25 cellular contexts compared by ENCODE assay signal in the genomic region with DNA sequence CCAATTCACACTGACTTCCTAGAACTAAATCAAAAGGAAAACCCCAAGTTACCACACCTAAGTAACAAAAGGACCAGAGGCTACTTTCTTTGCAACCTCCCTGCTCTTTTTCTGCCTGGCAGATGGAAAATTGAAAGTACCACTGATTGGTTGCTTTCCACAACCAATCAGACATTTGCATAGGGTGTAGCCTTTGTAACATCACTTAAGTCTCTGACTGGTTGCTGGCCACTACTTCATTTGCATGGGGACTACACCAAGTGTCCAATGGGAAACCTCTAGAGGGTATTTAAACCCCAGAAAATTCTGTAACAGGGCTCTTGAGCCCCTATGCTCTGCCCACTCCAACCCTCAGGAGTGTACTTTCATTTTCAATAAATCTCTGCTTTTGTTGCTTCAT.
DNase-seq lines count a peak whose midpoint lies in the region; ATAC-seq, FAIRE-seq and TF ChIP-seq lines count a peak whose summit lies in the region.
"Had no signal": no experiment of that assay in that cellular context is flagged by ENCODE, and none has a peak within 500 bp of the region (broad histone marks: within the 10 kb centered on the region; RNA-seq: fewer than 3 reads in every experiment).

No MANE protein-coding gene starts in this region.

- intact Hi-C loops in natural killer cell (cut with micrococcal nuclease), result no loop called here

- H3K27ac ChIP-seq in DND-41 (ENCODE audit: low read length), result no peak overlapping the region
- no peak overlapping the region for H3K27ac ChIP-seq in brain microvascular endothelial cell
- H3K27ac ChIP-seq: dorsolateral prefrontal cortex, neutrophil, RWPE1, SK-N-MC, thoracic aorta had no signal

- no peaks in the 10 kb centered on the region for H3K36me3 Mint-ChIP-seq in natural killer cell
- no peaks in the 10 kb centered on the region for H3K36me3 Mint-ChIP-seq in stimulated activated effector memory CD8-positive, alpha-beta T cell treated with anti-CD3 and anti-CD28 coated beads, Interleukin-12 subunit alpha, Interleukin-12 subunit beta, amount 100 ng/mL, for 72 hours
- H3K36me3 Mint-ChIP-seq in stimulated activated memory B cell treated with anti-CD40 and anti-IgM and Interleukin-4, amounts not matched to agents 10 μg/mL and 1 μg/mL and 100 μg/mL, for 72 hours, result peaks cover 5% of the 10 kb centered on the region

- H3K27me3 Mint-ChIP-seq in natural killer cell (ENCODE audit: low read depth in 2 of 2), result no peaks in the 10 kb centered on the region
- no peaks in the 10 kb centered on the region for H3K27me3 Mint-ChIP-seq in stimulated activated memory B cell treated with anti-CD40 and anti-IgM and Interleukin-4, amounts not matched to agents 10 μg/mL and 1 μg/mL and 100 μg/mL, for 72 hours

- H3K79me2 ChIP-seq in DND-41 (ENCODE audit: insufficient read depth, low read length), result no peaks in the 10 kb centered on the region

- no peak for TF ChIP-seq POLR2A in NB4 (IDR thresholded peaks at IDR 0.05; ENCODE audit: extremely low read depth, insufficient read length)

- peaks cover 21 to 32% of the 10 kb centered on the region in 2 donors for H3K4me1 Mint-ChIP-seq in natural killer cell
- peaks cover 12% of the 10 kb centered on the region for H3K4me1 Mint-ChIP-seq in stimulated activated effector memory CD8-positive, alpha-beta T cell treated with anti-CD3 and anti-CD28 coated beads, Interleukin-12 subunit alpha, Interleukin-12 subunit beta, amount 100 ng/mL, for 72 hours
- H3K4me1 Mint-ChIP-seq in stimulated activated memory B cell treated with anti-CD40 and anti-IgM and Interleukin-4, amounts not matched to agents 10 μg/mL and 1 μg/mL and 100 μg/mL, for 72 hours, result no peaks in the 10 kb centered on the region

- H4K20me1 ChIP-seq in DND-41 (ENCODE audit: insufficient read depth, low read length), result no peaks in the 10 kb centered on the region

- no peaks in the 10 kb centered on the region for H3K9me3 ChIP-seq in DND-41 (ENCODE audit: insufficient read depth, low read length, severe bottlenecking)
- H3K9me3 ChIP-seq: neutrophil, thoracic aorta had no signal

- no peak overlapping the region for H3K4me2 ChIP-seq in DND-41 (ENCODE audit: insufficient read depth, low read length)
- H3K4me2 ChIP-seq: smooth muscle cell had no signal

- DNase-seq in DND-41, result no peak
- DNase-seq in NB4 (ENCODE audit: low read depth), result peak; percentile 2
- DNase-seq in choroid plexus epithelial cell (ENCODE audit: low read depth), result peak; percentile 29
- no peak for DNase-seq in natural killer cell
- no peak for DNase-seq in brain microvascular endothelial cell
- no peak for DNase-seq in stimulated activated effector memory CD8-positive, alpha-beta T cell treated with anti-CD3 and anti-CD28 coated beads, Interleukin-12 subunit alpha, Interleukin-12 subunit beta, amount 100 ng/mL, for 72 hours (ENCODE audit: low spot score in 2 of 2)
- no peak for DNase-seq in GM19239 (ENCODE audit: insufficient read length, low spot score)
- DNase-seq: activated CD4-positive, alpha-beta T cell treated with anti-CD3 and anti-CD28 coated beads for 1 hour; activated naive CD4-positive, alpha-beta T cell treated with anti-CD3 and anti-CD28 coated beads for 36 hours; activated T-cell treated with anti-CD3 and anti-CD28 coated beads, Interleukin-2, amount 50 U/mL, for 1 hour; AML-193; dorsolateral prefrontal cortex; erythroblast; GOT3; NCI-H1417 treated with DMSO at 0.1 percent for 48 hours; NCI-H524 treated with DMSO at 0.1 percent for 48 hours; stimulated activated CD4-positive, alpha-beta T cell treated with anti-CD3 and anti-CD28 coated beads, Interleukin-2, amount 100 ng/mL, for 48 hours; stimulated activated naive CD4-positive, alpha-beta T cell treated with Interleukin-2 at 50 U/mL for 16 hours had no signal

- H3K27me3 ChIP-seq in DND-41 (ENCODE audit: insufficient read depth, low read length, poor library complexity) (no peaks in the 10 kb centered on the region), brain microvascular endothelial cell (replicated peaks) (no peaks in the 10 kb centered on the region)
- H3K27me3 ChIP-seq: dorsolateral prefrontal cortex, neutrophil had no signal

- no peak overlapping the region for H3K9ac ChIP-seq in DND-41 (ENCODE audit: low read depth, low read length)

- in situ Hi-C loops in brain microvascular endothelial cell (cut with HindIII; ENCODE audit: low pct_ligation_motif_present, low sequenced_read_pairs), result no loop called here

- H3K27ac Mint-ChIP-seq in natural killer cell, result peak overlapping the region; percentile 63 to 70
- H3K27ac Mint-ChIP-seq in stimulated activated effector memory CD8-positive, alpha-beta T cell treated with anti-CD3 and anti-CD28 coated beads, Interleukin-12 subunit alpha, Interleukin-12 subunit beta, amount 100 ng/mL, for 72 hours, result no peak overlapping the region
- no peak overlapping the region for H3K27ac Mint-ChIP-seq in stimulated activated memory B cell treated with anti-CD40 and anti-IgM and Interleukin-4, amounts not matched to agents 10 μg/mL and 1 μg/mL and 100 μg/mL, for 72 hours
- H3K27ac Mint-ChIP-seq: activated naive CD4-positive, alpha-beta T cell treated with anti-CD3 and anti-CD28 coated beads for 36 hours had no signal

- H3K4me3 Mint-ChIP-seq in natural killer cell, result no peak overlapping the region
- H3K4me3 Mint-ChIP-seq in stimulated activated effector memory CD8-positive, alpha-beta T cell treated with anti-CD3 and anti-CD28 coated beads, Interleukin-12 subunit alpha, Interleukin-12 subunit beta, amount 100 ng/mL, for 72 hours, result no peak overlapping the region
- no peak overlapping the region for H3K4me3 Mint-ChIP-seq in stimulated activated memory B cell treated with anti-CD40 and anti-IgM and Interleukin-4, amounts not matched to agents 10 μg/mL and 1 μg/mL and 100 μg/mL, for 72 hours
- H3K4me3 Mint-ChIP-seq: activated naive CD4-positive, alpha-beta T cell treated with anti-CD3 and anti-CD28 coated beads for 36 hours had no signal

- TF ChIP-seq CTCF in DND-41 (IDR thresholded peaks at IDR 0.05; ENCODE audit: borderline replicate concordance, extremely low read depth, low read length, poor library complexity, severe bottlenecking), result no peak
- no peak for TF ChIP-seq CTCF in NB4 (IDR thresholded peaks at IDR 0.05; ENCODE audit: low read depth, low read length)
- no peak for TF ChIP-seq CTCF in choroid plexus epithelial cell (conservative IDR thresholded peaks at IDR 0.05; ENCODE audit: low read depth, low read length)
- TF ChIP-seq CTCF in natural killer cell (IDR thresholded peaks at IDR 0.05), result no peak
- no peak for TF ChIP-seq CTCF in brain microvascular endothelial cell (IDR thresholded peaks at IDR 0.05; ENCODE audit: low read depth, low read length, missing control alignments)

- H3K4me3 ChIP-seq in DND-41 (ENCODE audit: low read depth in 1 of 2, low read length in 2 of 2) (no peak overlapping the region), NB4 (ENCODE audit: low read depth, low read length) (no peak overlapping the region), choroid plexus epithelial cell (ENCODE audit: low read depth, low read length) (no peak overlapping the region), brain microvascular endothelial cell (ENCODE audit: low read depth, low read length) (no peak overlapping the region)
- H3K4me3 ChIP-seq: dorsolateral prefrontal cortex, SK-N-MC, smooth muscle cell, thoracic aorta had no signal

- no peaks in the 10 kb centered on the region for H3K4me1 ChIP-seq in DND-41 (ENCODE audit: insufficient read depth, low read length)

- H2AFZ ChIP-seq in DND-41 (ENCODE audit: low read depth, low read length), result no peak overlapping the region

- FAIRE-seq in GM19239 (lab: Jason Lieb, UNC), result no peak
- FAIRE-seq: HepG2 had no signal

- no peaks in the 10 kb centered on the region for H3K9me3 Mint-ChIP-seq in natural killer cell
- no peaks in the 10 kb centered on the region for H3K9me3 Mint-ChIP-seq in stimulated activated effector memory CD8-positive, alpha-beta T cell treated with anti-CD3 and anti-CD28 coated beads, Interleukin-12 subunit alpha, Interleukin-12 subunit beta, amount 100 ng/mL, for 72 hours
- H3K9me3 Mint-ChIP-seq in stimulated activated memory B cell treated with anti-CD40 and anti-IgM and Interleukin-4, amounts not matched to agents 10 μg/mL and 1 μg/mL and 100 μg/mL, for 72 hours, result no peaks in the 10 kb centered on the region

- ATAC-seq in DND-41 (ENCODE audit: insufficient read depth, low read depth) (peak; percentile 39; the same call in 1 of the 3 replicates), natural killer cell (peak; percentile 10 to 61 (median 18))
- no peak for ATAC-seq in stimulated activated effector memory CD8-positive, alpha-beta T cell treated with anti-CD3 and anti-CD28 coated beads, Interleukin-12 subunit alpha, Interleukin-12 subunit beta, amount 100 ng/mL, for 72 hours
- ATAC-seq in stimulated activated memory B cell treated with anti-CD40 and anti-IgM and Interleukin-4, amounts not matched to agents 10 μg/mL and 1 μg/mL and 100 μg/mL, for 72 hours, result no peak
- ATAC-seq: HepG2 had no signal

- no peaks in the 10 kb centered on the region for H3K36me3 ChIP-seq in DND-41 (ENCODE audit: insufficient read depth, low read length)
- no peaks in the 10 kb centered on the region for H3K36me3 ChIP-seq in brain microvascular endothelial cell (replicated peaks)
- H3K36me3 ChIP-seq: neutrophil, thoracic aorta had no signal

Comparison
In these comparisons a context has a peak if more than half of its experiments do, and no peak if none do; other contexts are left out.
1. ATAC-seq: peak in DND-41 (single experiment) and natural killer cell (3 of 3); none in stimulated activated effector memory CD8-positive, alpha-beta T cell treated with anti-CD3 and anti-CD28 coated beads, Interleukin-12 subunit alpha, Interleukin-12 subunit beta, amount 100 ng/mL, for 72 hours (single experiment) and stimulated activated memory B cell treated with anti-CD40 and anti-IgM and Interleukin-4, amounts not matched to agents 10 μg/mL and 1 μg/mL and 100 μg/mL, for 72 hours (single experiment).
2. DNase-seq: peak in NB4 (single experiment) and choroid plexus epithelial cell (single experiment); none in DND-41 (single experiment), natural killer cell (single experiment), brain microvascular endothelial cell (single experiment), stimulated activated effector memory CD8-positive, alpha-beta T cell treated with anti-CD3 and anti-CD28 coated beads, Interleukin-12 subunit alpha, Interleukin-12 subunit beta, amount 100 ng/mL, for 72 hours (0 of 2) and GM19239 (single experiment).
3. H3K27ac Mint-ChIP-seq: peak in natural killer cell (2 of 2); none in stimulated activated effector memory CD8-positive, alpha-beta T cell treated with anti-CD3 and anti-CD28 coated beads, Interleukin-12 subunit alpha, Interleukin-12 subunit beta, amount 100 ng/mL, for 72 hours (single experiment) and stimulated activated memory B cell treated with anti-CD40 and anti-IgM and Interleukin-4, amounts not matched to agents 10 μg/mL and 1 μg/mL and 100 μg/mL, for 72 hours (single experiment).